Comparison of ENCODE assay signal across 12 cellular contexts in genomic region chr2:105617631-105618350, GRCh38.
DNase-seq lines count a peak whose midpoint lies in the region; ATAC-seq lines count a peak whose summit lies in the region.
"Had no signal": no experiment of that assay in that cellular context is flagged by ENCODE, and none has a peak within 500 bp of the region (broad histone marks: within the 10 kb centered on the region; RNA-seq: fewer than 3 reads in every experiment).

No MANE protein-coding gene starts in this region.

- intact Hi-C loops in activated CD4-positive, alpha-beta T cell treated with anti-CD3 and anti-CD28 coated beads for 36 hours (cut with DNase I, micrococcal nuclease), result no loop called here

- no peak overlapping the region for H3K27ac Mint-ChIP-seq in activated CD4-positive, alpha-beta T cell treated with anti-CD3 and anti-CD28 coated beads for 36 hours
- H3K27ac Mint-ChIP-seq: activated CD4-positive, alpha-beta T cell treated with anti-CD3 and anti-CD28 coated beads, Interleukin-2, amount 10 ng/mL, durations not matched to agents 7 days and 5 days; T-helper 17 cell had no signal

- H3K27me3 Mint-ChIP-seq in activated CD4-positive, alpha-beta T cell treated with anti-CD3 and anti-CD28 coated beads for 36 hours, result no peaks in the 10 kb centered on the region

- no peak for DNase-seq in activated CD4-positive, alpha-beta T cell treated with anti-CD3 and anti-CD28 coated beads for 36 hours
- DNase-seq in activated CD4-positive, alpha-beta T cell treated with anti-CD3 and anti-CD28 coated beads, Interleukin-2, amount 50 U/mL, for 48 hours, result no peak
- DNase-seq in NCI-H2081 treated with DMSO at 0.1 percent for 48 hours (lab: John Stamatoyannopoulos, UW), result peak; percentile 29
- DNase-seq in SW480 (ENCODE audit: low spot score), result peak; percentile 87
- peak; percentile 41 for DNase-seq in mucosa of gallbladder (ENCODE audit: low spot score)
- DNase-seq in pons (ENCODE audit: low spot score), result no peak
- no peak for DNase-seq in SIG-M5 treated with dmso at 0.1 percent for 504 hours (lab: John Stamatoyannopoulos, UW; ENCODE audit: unreplicated experiment)
- DNase-seq in NCI-H524 (lab: John Stamatoyannopoulos, UW), result no peak
- DNase-seq: activated CD4-positive, alpha-beta T cell treated with anti-CD3 and anti-CD28 coated beads, Interleukin-2, amount 10 ng/mL, durations not matched to agents 7 days and 5 days; activated effector memory CD4-positive, alpha-beta T cell treated with anti-CD3 and anti-CD28 coated beads, Interleukin-2, amount 50 U/mL, for 16 hours; T-helper 17 cell; uterus had no signal

- no peaks in the 10 kb centered on the region for H3K9me3 Mint-ChIP-seq in activated CD4-positive, alpha-beta T cell treated with anti-CD3 and anti-CD28 coated beads for 36 hours (ENCODE audit: low read depth)
- H3K9me3 Mint-ChIP-seq: activated CD4-positive, alpha-beta T cell treated with anti-CD3 and anti-CD28 coated beads, Interleukin-2, amount 10 ng/mL, durations not matched to agents 7 days and 5 days had no signal

- H3K36me3 Mint-ChIP-seq in activated CD4-positive, alpha-beta T cell treated with anti-CD3 and anti-CD28 coated beads for 36 hours (ENCODE audit: low read depth), result no peaks in the 10 kb centered on the region

- no peak overlapping the region for H3K4me3 Mint-ChIP-seq in activated CD4-positive, alpha-beta T cell treated with anti-CD3 and anti-CD28 coated beads for 36 hours
- H3K4me3 Mint-ChIP-seq: activated CD4-positive, alpha-beta T cell treated with anti-CD3 and anti-CD28 coated beads, Interleukin-2, amount 10 ng/mL, durations not matched to agents 7 days and 5 days; T-helper 17 cell had no signal

- no peaks in the 10 kb centered on the region for H3K4me1 Mint-ChIP-seq in activated CD4-positive, alpha-beta T cell treated with anti-CD3 and anti-CD28 coated beads for 36 hours

- CTCF ChIA-PET in activated CD4-positive, alpha-beta T cell treated with anti-CD3 and anti-CD28 coated beads for 36 hours (lab: Charles Lee), result no interaction called here

- peak; percentile 44 for ATAC-seq in activated CD4-positive, alpha-beta T cell treated with anti-CD3 and anti-CD28 coated beads for 36 hours
- ATAC-seq: T-helper 17 cell had no signal

- POLR2A ChIA-PET in activated CD4-positive, alpha-beta T cell treated with anti-CD3 and anti-CD28 coated beads for 36 hours (lab: Charles Lee), result interaction anchor here (0.6 kb wide), 1 partner anchor 35 kb away, joined by 6 read pairs; no protein-coding TSS in a partner anchor

Comparison
In these comparisons a context has a peak if more than half of its experiments do, and no peak if none do; other contexts are left out.
1. DNase-seq: peak in NCI-H2081 treated with DMSO at 0.1 percent for 48 hours (single experiment), SW480 (single experiment) and mucosa of gallbladder (single experiment); none in activated CD4-positive, alpha-beta T cell treated with anti-CD3 and anti-CD28 coated beads for 36 hours (single experiment), activated CD4-positive, alpha-beta T cell treated with anti-CD3 and anti-CD28 coated beads, Interleukin-2, amount 50 U/mL, for 48 hours (0 of 2), pons (single experiment), SIG-M5 treated with dmso at 0.1 percent for 504 hours (single experiment) and NCI-H524 (0 of 2).